Comparison of ENCODE assay signal across 21 cellular contexts in the genomic region with DNA sequence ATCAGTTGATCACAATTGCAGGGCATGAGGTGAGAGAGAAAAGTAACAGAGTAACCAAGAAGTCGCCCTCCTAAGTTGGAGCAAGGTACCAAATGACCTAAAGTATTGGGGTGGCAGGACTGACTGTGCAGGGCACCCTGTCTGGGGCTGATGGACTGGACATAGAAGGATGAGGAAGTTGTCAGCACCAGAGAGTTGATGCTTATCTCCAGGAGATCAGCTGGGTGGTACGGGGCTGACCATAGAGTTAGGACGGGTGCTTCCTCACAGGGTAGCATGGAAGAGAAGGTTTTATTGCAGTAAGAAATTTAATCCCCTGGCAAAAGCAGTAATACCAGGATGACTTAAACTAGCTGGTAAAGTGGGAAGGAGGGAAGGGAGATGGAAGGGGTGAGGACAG.
DNase-seq lines count a peak whose midpoint lies in the region; ATAC-seq, FAIRE-seq and TF ChIP-seq lines count a peak whose summit lies in the region.
"Had no signal": no experiment of that assay in that cellular context is flagged by ENCODE, and none has a peak within 500 bp of the region (broad histone marks: within the 10 kb centered on the region; RNA-seq: fewer than 3 reads in every experiment).

No MANE protein-coding gene starts in this region.

- H3K36me3 ChIP-seq in bronchial epithelial cell (ENCODE audit: control insufficient read depth, insufficient read depth, low read length): no peaks in the 10 kb centered on the region

- H3K27me3 ChIP-seq in bronchial epithelial cell (ENCODE audit: control insufficient read depth, insufficient read depth, low read length): no peaks in the 10 kb centered on the region

- no peaks in the 10 kb centered on the region for H3K27me3 Mint-ChIP-seq in osteocyte (ENCODE audit: unreplicated experiment)
- peaks cover 66% of the 10 kb centered on the region for H3K27me3 Mint-ChIP-seq in stimulated activated memory B cell treated with anti-CD40 and anti-IgM and Interleukin-4, amounts not matched to agents 10 μg/mL and 1 μg/mL and 100 μg/mL, for 72 hours

- peak; percentile 47 for FAIRE-seq in bronchial epithelial cell (lab: Jason Lieb, UNC)
- FAIRE-seq: GM19239, RCC 7860 had no signal

- TF ChIP-seq CTCF in NB4 (IDR thresholded peaks at IDR 0.05; ENCODE audit: low read depth, low read length): no peak
- no peak for TF ChIP-seq CTCF in bronchial epithelial cell (IDR thresholded peaks at IDR 0.05; ENCODE audit: insufficient read depth, low read length, severe bottlenecking)
- no peak for TF ChIP-seq CTCF in osteocyte (IDR thresholded peaks at IDR 0.05)

- no peak overlapping the region for H3K27ac Mint-ChIP-seq in osteocyte (ENCODE audit: unreplicated experiment)
- H3K27ac Mint-ChIP-seq in stimulated activated memory B cell treated with anti-CD40 and anti-IgM and Interleukin-4, amounts not matched to agents 10 μg/mL and 1 μg/mL and 100 μg/mL, for 72 hours: no peak overlapping the region

- no peaks in the 10 kb centered on the region for H3K9me3 Mint-ChIP-seq in osteocyte (ENCODE audit: unreplicated experiment)
- no peaks in the 10 kb centered on the region for H3K9me3 Mint-ChIP-seq in stimulated activated memory B cell treated with anti-CD40 and anti-IgM and Interleukin-4, amounts not matched to agents 10 μg/mL and 1 μg/mL and 100 μg/mL, for 72 hours

- H3K4me1 Mint-ChIP-seq in osteocyte (ENCODE audit: unreplicated experiment): peaks cover 43% of the 10 kb centered on the region
- H3K4me1 Mint-ChIP-seq in stimulated activated memory B cell treated with anti-CD40 and anti-IgM and Interleukin-4, amounts not matched to agents 10 μg/mL and 1 μg/mL and 100 μg/mL, for 72 hours: no peaks in the 10 kb centered on the region
- H3K4me1 Mint-ChIP-seq: CD4-positive, CD25-positive, alpha-beta regulatory T cell had no signal

- no peak for ATAC-seq in HG03108 (IDR thresholded peaks at IDR 0.05; ENCODE audit: unreplicated experiment)
- no peak for ATAC-seq in stimulated activated memory B cell treated with anti-CD40 and anti-IgM and Interleukin-4, amounts not matched to agents 10 μg/mL and 1 μg/mL and 100 μg/mL, for 72 hours
- ATAC-seq: SK-N-SH treated with all-trans-retinoic acid at 6 μM for 48 hours had no signal

- no peak overlapping the region for H3K4me3 Mint-ChIP-seq in osteocyte (ENCODE audit: unreplicated experiment)
- no peak overlapping the region for H3K4me3 Mint-ChIP-seq in stimulated activated memory B cell treated with anti-CD40 and anti-IgM and Interleukin-4, amounts not matched to agents 10 μg/mL and 1 μg/mL and 100 μg/mL, for 72 hours
- H3K4me3 Mint-ChIP-seq: CD4-positive, CD25-positive, alpha-beta regulatory T cell had no signal

- TF ChIP-seq POLR2A in NB4 (IDR thresholded peaks at IDR 0.05; ENCODE audit: extremely low read depth, insufficient read length): no peak

- no peak overlapping the region for H3K4me3 ChIP-seq in NB4 (ENCODE audit: low read depth, low read length)
- no peak overlapping the region for H3K4me3 ChIP-seq in bronchial epithelial cell (ENCODE audit: low read depth, low read length)

- DNase-seq in GF-D8 (lab: John Stamatoyannopoulos, UW) (peak; percentile 2), NB4 (ENCODE audit: low read depth) (peak; percentile 52), bronchial epithelial cell (ENCODE audit: low read depth) (no peak), osteocyte (ENCODE audit: extremely low spot score, unreplicated experiment) (peak; percentile 19), NCI-H774 (lab: John Stamatoyannopoulos, UW) (no peak)
- DNase-seq: ACHN; AML-193; CD4-positive, CD25-positive, alpha-beta regulatory T cell; EL; H7; NCI-H1048; NCI-H2081 treated with DMSO at 0.1 percent for 48 hours; NCI-H510A; NCI-H82; SHP77 had no signal

- peaks cover 2% of the 10 kb centered on the region for H3K36me3 Mint-ChIP-seq in osteocyte (ENCODE audit: unreplicated experiment)
- no peaks in the 10 kb centered on the region for H3K36me3 Mint-ChIP-seq in stimulated activated memory B cell treated with anti-CD40 and anti-IgM and Interleukin-4, amounts not matched to agents 10 μg/mL and 1 μg/mL and 100 μg/mL, for 72 hours
- H3K36me3 Mint-ChIP-seq: CD4-positive, CD25-positive, alpha-beta regulatory T cell; IgD-negative memory B cell had no signal

Comparison
In these comparisons a context has a peak if more than half of its experiments do, and no peak if none do; other contexts are left out.
1. DNase-seq: peak in GF-D8 (single experiment), NB4 (single experiment) and osteocyte (single experiment); none in bronchial epithelial cell (single experiment) and NCI-H774 (single experiment).